In the genomic region with DNA sequence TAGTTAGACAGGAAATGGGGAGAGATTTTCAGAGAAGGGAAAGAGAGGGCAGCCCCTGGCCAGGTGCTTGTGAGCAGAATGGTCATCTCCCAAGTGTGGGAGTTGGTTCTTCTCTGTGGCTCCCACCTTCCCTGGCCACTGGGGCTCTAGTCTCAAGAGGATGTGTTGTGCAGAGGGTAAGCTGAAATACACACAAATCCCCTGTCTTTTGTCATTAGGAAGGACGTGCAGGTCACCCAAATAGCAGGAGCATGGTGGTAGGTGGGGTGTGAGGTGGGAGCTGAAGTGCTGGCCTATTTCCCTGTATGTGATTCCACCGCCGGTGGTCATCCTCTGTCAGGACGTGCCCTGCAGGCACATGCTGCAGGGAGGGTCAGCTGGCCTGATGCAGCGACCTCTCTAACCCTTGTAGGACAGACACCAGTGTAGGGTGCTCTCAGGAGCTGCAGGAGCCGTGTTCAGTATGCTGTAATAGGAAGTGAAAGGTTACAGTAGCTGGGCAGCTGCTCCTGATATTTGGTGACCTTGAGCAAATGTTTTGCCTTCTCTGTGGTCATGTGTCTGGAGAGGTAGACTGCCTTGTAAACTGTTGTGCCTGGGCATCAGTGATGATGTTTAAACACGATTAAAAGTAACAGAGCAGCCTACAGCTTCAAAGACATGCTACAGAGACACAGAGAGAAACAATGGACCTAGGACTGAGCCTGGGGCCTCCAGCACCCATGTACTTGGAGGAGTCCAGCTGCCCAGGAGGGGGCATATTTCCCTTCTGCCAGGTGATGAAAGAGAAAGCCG, we compare ENCODE assay signal across 14 cellular contexts. TPM values are rescaled to one million over a fixed set of nuclear protein-coding genes. Genes with fewer than 3 reads are reported as not detected.
DNase-seq lines count a peak whose midpoint lies in the region; ATAC-seq and TF ChIP-seq lines count a peak whose summit lies in the region.
"Had no signal": no experiment of that assay in that cellular context is flagged by ENCODE, and none has a peak within 500 bp of the region (broad histone marks: within the 10 kb centered on the region; RNA-seq: fewer than 3 reads in every experiment).

No MANE protein-coding gene starts in this region.

- no peak overlapping the region for H3K18ac ChIP-seq in IMR-90 (ENCODE audit: low read depth, low read length)

- 74% methylated on average over 5 of the region's 8 CpGs; no CpG with 5 or more reads in 1 of the 2 experiments for WGBS in IMR-90 (ENCODE audit: extremely low coverage in 2 of 2, insufficient read length in 1 of 2), 2 experiments
- WGBS in sigmoid colon, 2 donors = 77 to 81% methylated on average over 8 of the region's 8 CpGs

- H2BK15ac ChIP-seq in IMR-90 (ENCODE audit: low read depth, low read length) = no peak overlapping the region

- POLR2A ChIA-PET in GM10248 (lab: Yijun Ruan, JAX) = no interaction called here
- POLR2A ChIA-PET in IMR-90 (lab: Charles Lee; ENCODE audit: unreplicated experiment) = no interaction called here

- CTCF ChIA-PET in GM10248 (lab: Yijun Ruan, JAX) = interaction anchor here (1.2 kb wide), 1 partner anchor 34 kb away, joined by 3 read pairs; no protein-coding TSS in a partner anchor
- CTCF ChIA-PET in IMR-90 (lab: Yijun Ruan, JAX) = no interaction called here

- H4K91ac ChIP-seq in IMR-90 (ENCODE audit: insufficient read depth, low read depth, low read length) = no peak overlapping the region

- no peaks in the 10 kb centered on the region for H3K9me3 ChIP-seq in IMR-90 (ENCODE audit: control insufficient read depth, insufficient read depth, low read length)
- H3K9me3 ChIP-seq in sigmoid colon = no peaks in the 10 kb centered on the region

- peak overlapping the region; percentile 5 for H2AFZ ChIP-seq in IMR-90 (replicated peaks; ENCODE audit: low read length, poor library complexity)

- in situ Hi-C loops in IMR-90 (cut with MboI; ENCODE audit: low sequenced_read_pairs) = loop anchor here (25.0 kb wide), 2 partner anchors 1621 to 1771 kb away; a partner anchor contains a TSS
- in situ Hi-C loops in KBM-7 (cut with MboI; ENCODE audit: low pct_unique_long_range_greater_than_20kb, low sequenced_read_pairs) = no loop called here

- TF ChIP-seq EP300 in sigmoid colon (IDR thresholded peaks at IDR 0.05) = no peak

- H3K36me3 ChIP-seq in IMR-90 (ENCODE audit: control insufficient read depth, insufficient read depth, low read length) = no peaks in the 10 kb centered on the region
- H3K36me3 ChIP-seq in sigmoid colon = no peaks in the 10 kb centered on the region

- no peak overlapping the region for H3K27ac ChIP-seq in IMR-90 (ENCODE audit: insufficient read depth, low read length)
- peak overlapping the region in 3 of 4 donors; percentile 62 to 78 (median 76) for H3K27ac ChIP-seq in sigmoid colon

- no peak for TF ChIP-seq CTCF in GM10248 (IDR thresholded peaks at IDR 0.05; ENCODE audit: control extremely low read depth, extremely low read depth, low read depth, missing control alignments)
- TF ChIP-seq CTCF in IMR-90 (conservative IDR thresholded peaks at IDR 0.05; ENCODE audit: low read depth, low read length) = no peak
- no peak for TF ChIP-seq CTCF in sigmoid colon (IDR thresholded peaks at IDR 0.05)

- H3K9me1 ChIP-seq in IMR-90 (ENCODE audit: insufficient read depth, low read length) = peaks cover 6% of the 10 kb centered on the region

- H2BK5ac ChIP-seq in IMR-90 (ENCODE audit: low read depth, low read length, poor library complexity, severe bottlenecking) = no peak overlapping the region

- H2BK120ac ChIP-seq in IMR-90 (ENCODE audit: low read depth, low read length) = no peak overlapping the region

- TF ChIP-seq POLR2A in IMR-90 (IDR thresholded peaks at IDR 0.05; ENCODE audit: low read depth, low read length) = no peak
- TF ChIP-seq POLR2A in sigmoid colon (IDR thresholded peaks at IDR 0.05) = no peak

- DNase-seq in GM10248 (ENCODE audit: extremely low spot score) (peak; percentile 21), IMR-90 (no peak), ecto neural progenitor cell (ENCODE audit: low spot score) (peak; percentile 39), sigmoid colon (no peak), DMS53 treated with DMSO at 0.1 percent for 48 hours (lab: John Stamatoyannopoulos, UW; ENCODE audit: unreplicated experiment) (no peak), OCI-M2 (lab: John Stamatoyannopoulos, UW; ENCODE audit: unreplicated experiment) (no peak), KBM-7 (no peak)
- DNase-seq: CD8-positive, alpha-beta T cell; DND-41; H9; NCI-H1048; NCI-H187 had no signal

- no peak overlapping the region for H2AK5ac ChIP-seq in IMR-90 (ENCODE audit: low read depth, low read length)

- H2AK9ac ChIP-seq in IMR-90 (replicated peaks; ENCODE audit: low read depth, low read length, poor library complexity) = no peak overlapping the region

- no peak overlapping the region for H3K56ac ChIP-seq in IMR-90 (ENCODE audit: extremely low read depth, insufficient read depth, low read length)

- ATAC-seq in IMR-90 (ENCODE audit: low read depth) = no peak
- ATAC-seq: CD8-positive, alpha-beta T cell had no signal

- H4K8ac ChIP-seq in IMR-90 (ENCODE audit: low read depth in 2 of 2, low read length in 2 of 2) = no peak overlapping the region

- no peak overlapping the region for H3K9ac ChIP-seq in IMR-90 (ENCODE audit: low read depth, low read length)

- H3K23ac ChIP-seq in IMR-90 (ENCODE audit: low read depth, low read length) = no peak overlapping the region

- dilution Hi-C loops in IMR-90 (cut with HindIII; ENCODE audit: low sequenced_read_pairs, unreplicated experiment) = no loop called here

- no peak overlapping the region for H2BK20ac ChIP-seq in IMR-90 (ENCODE audit: low read depth, low read length)

- no peak overlapping the region for H3K4me2 ChIP-seq in IMR-90 (ENCODE audit: low read depth, low read length)

- no peak overlapping the region for H3K4me3 ChIP-seq in IMR-90 (ENCODE audit: insufficient read depth, low read depth, low read length)
- H3K4me3 ChIP-seq in sigmoid colon = no peak overlapping the region

- intact Hi-C loops in IMR-90 (cut with micrococcal nuclease) = no loop called here
- intact Hi-C loops in sigmoid colon (cut with DNase I) = no loop called here

- no peaks in the 10 kb centered on the region; the same call in 1 of the 2 replicates for H4K20me1 ChIP-seq in IMR-90 (ENCODE audit: insufficient read depth, low read length)

- H3K4ac ChIP-seq in IMR-90 (ENCODE audit: low read depth, low read length) = no peak overlapping the region

- no peak overlapping the region for H3K14ac ChIP-seq in IMR-90 (replicated peaks; ENCODE audit: low read depth, low read length)

- TF ChIP-seq RAD21 in IMR-90 (IDR thresholded peaks at IDR 0.05; ENCODE audit: low read length) = no peak

- H3K27me3 ChIP-seq in IMR-90 (ENCODE audit: control insufficient read depth, insufficient read depth, low read length) (no peaks in the 10 kb centered on the region), sigmoid colon (no peaks in the 10 kb centered on the region)

- BruUV-seq in IMR-90 (replicated peaks; lab: Mats Ljungman, UMichigan) = no TSS peak

- H4K5ac ChIP-seq in IMR-90 (ENCODE audit: low read depth, low read length) = no peak overlapping the region

- H3K79me1 ChIP-seq in IMR-90 (ENCODE audit: low read depth in 1 of 2, low read length in 2 of 2) = peaks cover 5 to 10% of the 10 kb centered on the region in 2 experiments; a peak in 3 of 4 replicates

- H3K4me1 ChIP-seq in IMR-90 (ENCODE audit: control insufficient read depth, insufficient read depth, low read length) (peaks cover 11% of the 10 kb centered on the region), sigmoid colon (peaks cover 0 to 31% (median 24%) of the 10 kb centered on the region in 4 donors)

TF ChIP-seq in IMR-90, 13 proteins besides CTCF, POLR2A, EP300 and RAD21:
- no peak for TF ChIP-seq MAFK (IDR thresholded peaks at IDR 0.05; ENCODE audit: low read depth, low read length)
- TF ChIP-seq MAZ (IDR thresholded peaks at IDR 0.05; ENCODE audit: borderline replicate concordance, low read depth, low read length) = no peak

RNA-seq across cellular contexts. Expression of a gene that starts 3.3 kb away (rescaled TPM):
- total RNA-seq in IMR-90 (2012; rRNA removed) (26.0 and 30.8 TPM in 2 replicates), sigmoid colon (1,000 to 10,000 TPM in 3 of 4 donors, 100 to 1,000 TPM in 1; 693 to 1,250 (median 1,143) TPM)
- polyA plus RNA-seq in IMR-90 (2012; rRNA removed) (471 and 531 TPM in 2 replicates), sigmoid colon (100 to 1,000 TPM; 344 to 429 (median 409) TPM)
- 592 and 818 TPM in 2 replicates for polyA plus RNA-seq in IMR-90 (2012; cell fraction: cytosol; rRNA removed)
- 87.4 and 173 TPM in 2 replicates for polyA plus RNA-seq in IMR-90 (2012; cell fraction: nucleus; rRNA removed; ENCODE audit: low replicate concordance)

RNA-seq across cellular contexts. Expression of a gene that starts 35.4 kb away (rescaled TPM):
- total RNA-seq in IMR-90 (2012; rRNA removed) = not detected in 2 replicates
- polyA plus RNA-seq in IMR-90 (2012; rRNA removed) = not detected in 2 replicates
- polyA plus RNA-seq in IMR-90 (2012; cell fraction: cytosol; rRNA removed) = not detected in 2 replicates
- polyA plus RNA-seq in IMR-90 (2012; cell fraction: nucleus; rRNA removed; ENCODE audit: low replicate concordance) = not detected in 2 replicates
- not detected for total RNA-seq in sigmoid colon
- polyA plus RNA-seq in sigmoid colon = not detected
- total RNA-seq: CD8-positive, alpha-beta T cell; H9; NCI-H460 had no signal
- polyA plus RNA-seq: IgD-negative memory B cell had no signal

RNA-seq across cellular contexts. Expression of a gene that starts 47.8 kb away (rescaled TPM):
- total RNA-seq in IMR-90 (2012; rRNA removed) (not detected in 2 replicates), sigmoid colon (not detected)
- polyA plus RNA-seq in IMR-90 (2012; rRNA removed) (not detected in 2 replicates), sigmoid colon (not detected)
- not detected in 2 replicates for polyA plus RNA-seq in IMR-90 (2012; cell fraction: cytosol; rRNA removed)
- not detected in 2 replicates for polyA plus RNA-seq in IMR-90 (2012; cell fraction: nucleus; rRNA removed; ENCODE audit: low replicate concordance)
- total RNA-seq: CD8-positive, alpha-beta T cell; H9 had no signal
- polyA plus RNA-seq: IgD-negative memory B cell had no signal

Comparison
In these comparisons a context has a peak if more than half of its experiments do, and no peak if none do; other contexts are left out.
1. DNase-seq: peak in GM10248 (single experiment) and ecto neural progenitor cell (single experiment); none in IMR-90 (single experiment), sigmoid colon (single experiment), DMS53 treated with DMSO at 0.1 percent for 48 hours (single experiment), OCI-M2 (single experiment) and KBM-7 (single experiment).
2. RNA of a gene that starts 3.3 kb away (total RNA-seq): 693 to 1,250 TPM in sigmoid colon; 26.0 to 30.8 TPM in IMR-90; every median in the first group is over 10 times any median in the second.